ENCODE assay signal across 1 cellular context in the genomic region with DNA sequence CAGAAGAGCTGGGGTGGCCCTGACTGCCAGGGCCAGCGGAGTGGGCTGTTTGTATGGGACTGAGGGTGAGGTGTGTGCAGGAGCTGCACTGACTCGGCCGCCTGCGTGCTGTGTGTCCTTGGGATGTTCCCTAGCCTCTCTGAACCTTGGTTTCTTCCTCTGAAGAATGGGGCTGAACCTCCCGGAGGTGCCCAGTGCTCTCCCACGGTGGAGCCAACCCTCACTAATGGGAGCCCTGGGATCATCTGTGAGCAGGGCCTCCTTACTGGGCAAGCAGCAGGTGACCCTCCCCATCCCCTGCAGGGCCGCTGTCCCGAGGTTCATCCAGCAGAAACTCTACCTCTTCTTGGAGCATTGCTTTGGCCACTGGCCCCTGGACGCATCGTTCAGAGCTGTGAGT.
TF ChIP-seq lines count a peak whose summit lies in the region.

No MANE protein-coding gene starts in this region.

TF ChIP-seq in HepG2, 621 proteins besides CTCF, POLR2A, EP300 and RAD21:
- TF ChIP-seq ZC3H4 (CRISPR knock-in tag; IDR thresholded peaks at IDR 0.05; ENCODE audit: borderline replicate concordance) (no peak), ZNF768 (CRISPR knock-in tag; IDR thresholded peaks at IDR 0.05) (peak; percentile 97), XBP1 (CRISPR knock-in tag; IDR thresholded peaks at IDR 0.05) (no peak), CHCHD3 (CRISPR knock-in tag; IDR thresholded peaks at IDR 0.05) (no peak)
- TF ChIP-seq, protein P1, sequence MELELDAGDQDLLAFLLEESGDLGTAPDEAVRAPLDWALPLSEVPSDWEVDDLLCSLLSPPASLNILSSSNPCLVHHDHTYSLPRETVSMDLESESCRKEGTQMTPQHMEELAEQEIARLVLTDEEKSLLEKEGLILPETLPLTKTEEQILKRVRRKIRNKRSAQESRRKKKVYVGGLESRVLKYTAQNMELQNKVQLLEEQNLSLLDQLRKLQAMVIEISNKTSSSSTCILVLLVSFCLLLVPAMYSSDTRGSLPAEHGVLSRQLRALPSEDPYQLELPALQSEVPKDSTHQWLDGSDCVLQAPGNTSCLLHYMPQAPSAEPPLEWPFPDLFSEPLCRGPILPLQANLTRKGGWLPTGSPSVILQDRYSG (CRISPR knock-in tag; IDR thresholded peaks at IDR 0.05), result no peak
TF ChIP-seq in HepG2: peak in this region for 1.
